ENCODE assay signal across 8 cellular contexts in genomic region chr1:9473032-9473792, GRCh38.
DNase-seq lines count a peak whose midpoint lies in the region; ATAC-seq, FAIRE-seq and TF ChIP-seq lines count a peak whose summit lies in the region.

No MANE protein-coding gene starts in this region.

- peak; percentile 88 for DNase-seq in AG10803 (ENCODE audit: low read depth)
- peak; percentile 31 for DNase-seq in HuH-7.5 (ENCODE audit: low spot score)
- DNase-seq in body of pancreas: peak in 2 of 4 donors; percentile 23 to 28
- DNase-seq in HepG2 (ENCODE audit: low spot score): no peak
- DNase-seq in Kasumi-1 (lab: John Stamatoyannopoulos, UW): no peak
- DNase-seq in NOMO-1 (lab: John Stamatoyannopoulos, UW; ENCODE audit: unreplicated experiment in 2 of 2): no peak

- TF ChIP-seq POLR2A in body of pancreas (IDR thresholded peaks at IDR 0.05) (no peak), HepG2 (IDR thresholded peaks at IDR 0.05; ENCODE audit: insufficient read depth in 1 of 2, low read depth in 2 of 2, low read length in 2 of 2) (no peak)

- H3K27ac ChIP-seq in body of pancreas (no peak overlapping the region), HepG2 (ENCODE audit: extremely low read length, insufficient read depth, low read length) (no peak overlapping the region)

- TF ChIP-seq CTCF in AG10803 (conservative IDR thresholded peaks at IDR 0.05; ENCODE audit: low read length) (no peak), body of pancreas (IDR thresholded peaks at IDR 0.05) (no peak), HepG2 (CRISPR knock-in tag; IDR thresholded peaks at IDR 0.05) (no peak)

- no peaks in the 10 kb centered on the region for H3K36me3 ChIP-seq in body of pancreas (replicated peaks in 1 of 2; ENCODE audit: insufficient read depth in 1 of 2, low read depth in 2 of 2)
- no peaks in the 10 kb centered on the region for H3K36me3 ChIP-seq in HepG2 (replicated peaks in 1 of 2; ENCODE audit: control insufficient read depth in 1 of 2, insufficient read depth in 2 of 2, low read length in 2 of 2)

- TF ChIP-seq RAD21 in HepG2 (CRISPR knock-in tag; IDR thresholded peaks at IDR 0.05): no peak

- no peaks in the 10 kb centered on the region for H3K9me3 ChIP-seq in body of pancreas
- no peaks in the 10 kb centered on the region for H3K9me3 ChIP-seq in HepG2 (ENCODE audit: low read length)

- H3K27me3 ChIP-seq in body of pancreas (no peaks in the 10 kb centered on the region), HepG2 (ENCODE audit: control insufficient read depth in 1 of 2, insufficient read depth in 2 of 2, low read length in 2 of 2) (peaks cover 1 to 36% of the 10 kb centered on the region in 2 experiments; a peak in 4 of 5 replicates)

- CTCF ChIA-PET in HepG2 (lab: Yijun Ruan, JAX; ENCODE audit: low intra/inter-chr PET ratio, low total read pairs): no interaction called here

- POLR2A ChIA-PET in HepG2 (lab: Yijun Ruan, JAX): interaction anchor here (0.6 kb wide), 1 partner anchor 152 kb away, joined by 4 read pairs; no protein-coding TSS in a partner anchor

- peaks cover 4% of the 10 kb centered on the region for H3K4me1 ChIP-seq in body of pancreas
- H3K4me1 ChIP-seq in HepG2 (ENCODE audit: insufficient read depth, low read length): no peaks in the 10 kb centered on the region

- H3K4me2 ChIP-seq in HepG2 (ENCODE audit: low read depth, low read length): no peak overlapping the region

- H3K79me2 ChIP-seq in HepG2 (ENCODE audit: insufficient read depth, low read length): no peaks in the 10 kb centered on the region

- no peaks in the 10 kb centered on the region for H4K20me1 ChIP-seq in HepG2 (ENCODE audit: insufficient read depth, low read length)

- FAIRE-seq in HepG2 (lab: Jason Lieb, UNC): no peak

- no TSS peak for BruUV-seq in HepG2 (replicated peaks; lab: Mats Ljungman, UMichigan)

- TF ChIP-seq EP300 in HepG2 (IDR thresholded peaks at IDR 0.05; ENCODE audit: low read depth in 2 of 2, low read length in 2 of 2): no peak
- TF ChIP-seq EP300 in HepG2 (CRISPR knock-in tag; IDR thresholded peaks at IDR 0.05; ENCODE audit: borderline replicate concordance): no peak

- WGBS in body of pancreas, 2 donors: 69% methylated on average over 4 to 14 of the region's 14 CpGs
- WGBS in HepG2 (ENCODE audit: low lambda C conversion rate): 20% methylated on average over 9 of the region's 14 CpGs

- intact Hi-C loops in body of pancreas (cut with DNase I): no loop called here
- intact Hi-C loops in HepG2 (cut with micrococcal nuclease; ENCODE audit: unreplicated experiment): no loop called here

- in situ Hi-C loops in HepG2 (cut with HindIII; ENCODE audit: extremely low pct_ligation_motif_present, low pct_unique_long_range_greater_than_20kb): no loop called here

- no peak overlapping the region for H3K9ac ChIP-seq in HepG2 (ENCODE audit: insufficient read depth, low read depth, low read length)

- H3K4me3 ChIP-seq in AG10803 (ENCODE audit: low read length): 0 out of 2 replicates have a peak overlapping the region, but pooled peaks have one; percentile 16
- no peak overlapping the region for H3K4me3 ChIP-seq in body of pancreas
- H3K4me3 ChIP-seq in HepG2 (replicated peaks in 1 of 3; ENCODE audit: insufficient read depth in 1 of 3, low read depth in 2 of 3, low read length in 3 of 3): no peak overlapping the region

- peak; percentile 64 for ATAC-seq in body of pancreas
- ATAC-seq in HepG2: peak; percentile 57
- ATAC-seq in GM18502 (IDR thresholded peaks at IDR 0.05; ENCODE audit: poor library complexity, unreplicated experiment): no peak
- ATAC-seq in HG03442 (IDR thresholded peaks at IDR 0.05; ENCODE audit: unreplicated experiment): no peak

- no peak overlapping the region for H2AFZ ChIP-seq in HepG2 (ENCODE audit: low read length)

TF ChIP-seq in HepG2, 621 proteins besides CTCF, POLR2A, EP300 and RAD21:
- TF ChIP-seq ZNF292 (CRISPR knock-in tag; IDR thresholded peaks at IDR 0.05; ENCODE audit: borderline replicate concordance, low read depth) (no peak), ARID3A (IDR thresholded peaks at IDR 0.05; ENCODE audit: low read depth, low read length) (no peak), ZNF564 (CRISPR knock-in tag; IDR thresholded peaks at IDR 0.05) (no peak), FOSL2 (CRISPR knock-in tag; IDR thresholded peaks at IDR 0.05) (peak; percentile 30; the same call in 1 of the 2 replicates), ZNF235 (CRISPR knock-in tag; IDR thresholded peaks at IDR 0.05; ENCODE audit: borderline replicate concordance) (no peak)

Comparison
In these comparisons a context has a peak if more than half of its experiments do, and no peak if none do; other contexts are left out.
1. DNase-seq: peak in AG10803 (single experiment) and HuH-7.5 (single experiment); none in HepG2 (single experiment), Kasumi-1 (0 of 2) and NOMO-1 (0 of 2).
2. ATAC-seq: peak in body of pancreas (single experiment) and HepG2 (single experiment); none in GM18502 (single experiment) and HG03442 (single experiment).